Comparison of ENCODE assay signal across 8 cellular contexts in the genomic region with DNA sequence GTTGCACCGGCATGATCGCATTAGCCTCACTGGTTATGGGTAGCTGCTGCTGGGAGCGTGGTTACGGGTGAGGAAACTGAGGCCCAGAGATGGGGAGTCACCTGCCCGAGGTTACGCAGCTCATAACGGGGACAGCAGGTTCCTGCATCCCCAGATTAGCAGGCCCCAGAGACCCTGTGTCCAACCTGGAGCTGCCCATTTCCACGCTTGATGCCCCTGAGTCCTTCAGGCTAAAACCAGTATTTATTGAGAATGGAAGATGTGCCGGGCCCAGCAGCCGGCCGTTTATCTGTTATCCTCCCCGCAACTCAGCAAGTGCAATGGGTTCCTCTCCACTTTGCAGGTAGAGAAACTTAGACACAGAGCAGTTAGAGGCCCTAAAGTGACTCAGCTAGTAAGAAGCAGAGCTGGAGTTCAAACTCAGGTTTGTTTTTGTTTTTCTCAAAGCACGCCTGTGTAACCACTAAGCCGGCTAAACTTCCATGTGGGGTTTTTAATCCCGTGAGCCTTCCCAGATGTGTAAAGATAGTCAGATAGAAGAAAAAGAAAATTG. TPM values are rescaled to one million over a fixed set of nuclear protein-coding genes. Genes with fewer than 3 reads are reported as not detected.
DNase-seq lines count a peak whose midpoint lies in the region; ATAC-seq and FAIRE-seq lines count a peak whose summit lies in the region.

No MANE protein-coding gene starts in this region.

- CTCF ChIA-PET in activated CD4-positive, alpha-beta T cell treated with anti-CD3 and anti-CD28 coated beads, Interleukin-2, amount 10 ng/mL, durations not matched to agents 7 days and 5 days (lab: Charles Lee), result interaction anchor here (0.6 to 1.7 kb wide), 14 partner anchors 8 to 524 kb away, joined by 3 to 8 read pairs (median 3); no protein-coding TSS in a partner anchor

- H3K27ac Mint-ChIP-seq in activated CD4-positive, alpha-beta T cell treated with anti-CD3 and anti-CD28 coated beads, Interleukin-2, amount 10 ng/mL, durations not matched to agents 7 days and 5 days, result peak overlapping the region; percentile 91

- peak; percentile 69 for FAIRE-seq in HTR-8/SVneo (lab: Jason Lieb, UNC)

- peak; percentile 18 for DNase-seq in DMS114 treated with DMSO at 0.1 percent for 48 hours (lab: John Stamatoyannopoulos, UW; ENCODE audit: unreplicated experiment)
- peak; percentile 41 for DNase-seq in HTR-8/SVneo (ENCODE audit: insufficient read length, low spot score)
- DNase-seq in activated CD4-positive, alpha-beta T cell treated with anti-CD3 and anti-CD28 coated beads, Interleukin-2, amount 10 ng/mL, durations not matched to agents 7 days and 5 days, result peak; percentile 29
- DNase-seq in globus pallidus (ENCODE audit: low spot score), result peak; percentile 18
- peak; percentile 19 for DNase-seq in pons (ENCODE audit: low spot score)
- DNase-seq in COLO829 (ENCODE audit: low spot score), result no peak
- DNase-seq in cerebellar nuclear complex (lab: John Stamatoyannopoulos, UW), result no peak

- peaks cover 9% of the 10 kb centered on the region for H3K36me3 Mint-ChIP-seq in activated CD4-positive, alpha-beta T cell treated with anti-CD3 and anti-CD28 coated beads, Interleukin-2, amount 10 ng/mL, durations not matched to agents 7 days and 5 days (ENCODE audit: low read depth)

- H3K4me3 Mint-ChIP-seq in activated CD4-positive, alpha-beta T cell treated with anti-CD3 and anti-CD28 coated beads, Interleukin-2, amount 10 ng/mL, durations not matched to agents 7 days and 5 days, result peak overlapping the region; percentile 82

- POLR2A ChIA-PET in activated CD4-positive, alpha-beta T cell treated with anti-CD3 and anti-CD28 coated beads, Interleukin-2, amount 10 ng/mL, durations not matched to agents 7 days and 5 days (lab: Charles Lee), result no interaction called here

- no peaks in the 10 kb centered on the region for H3K9me3 Mint-ChIP-seq in activated CD4-positive, alpha-beta T cell treated with anti-CD3 and anti-CD28 coated beads, Interleukin-2, amount 10 ng/mL, durations not matched to agents 7 days and 5 days

- peak; percentile 6 for ATAC-seq in GM19455 (IDR thresholded peaks at IDR 0.05; ENCODE audit: unreplicated experiment)

- peaks cover 22% of the 10 kb centered on the region for H3K4me1 Mint-ChIP-seq in activated CD4-positive, alpha-beta T cell treated with anti-CD3 and anti-CD28 coated beads, Interleukin-2, amount 10 ng/mL, durations not matched to agents 7 days and 5 days

- no peaks in the 10 kb centered on the region for H3K27me3 Mint-ChIP-seq in activated CD4-positive, alpha-beta T cell treated with anti-CD3 and anti-CD28 coated beads, Interleukin-2, amount 10 ng/mL, durations not matched to agents 7 days and 5 days

RNA-seq across cellular contexts. Expression of a gene that starts 0.7 kb away (rescaled TPM):
- 10 to 100 TPM; 26.8 to 27.7 TPM for total RNA-seq in activated CD4-positive, alpha-beta T cell treated with anti-CD3 and anti-CD28 coated beads, Interleukin-2, amount 10 ng/mL, durations not matched to agents 7 days and 5 days

RNA-seq across cellular contexts. Expression of a gene that starts 34.8 kb away (rescaled TPM):
- not detected for total RNA-seq in activated CD4-positive, alpha-beta T cell treated with anti-CD3 and anti-CD28 coated beads, Interleukin-2, amount 10 ng/mL, durations not matched to agents 7 days and 5 days

Comparison
In these comparisons a context has a peak if more than half of its experiments do, and no peak if none do; other contexts are left out.
1. DNase-seq: peak in DMS114 treated with DMSO at 0.1 percent for 48 hours (single experiment), HTR-8/SVneo (single experiment), activated CD4-positive, alpha-beta T cell treated with anti-CD3 and anti-CD28 coated beads, Interleukin-2, amount 10 ng/mL, durations not matched to agents 7 days and 5 days (single experiment), globus pallidus (single experiment) and pons (single experiment); none in COLO829 (single experiment) and cerebellar nuclear complex (0 of 2).